Comparison of ENCODE assay signal across 28 cellular contexts in genomic region chr5:493758-494157, GRCh38.
"Had no signal": no experiment of that assay in that cellular context is flagged by ENCODE, and none has a peak within 500 bp of the region (broad histone marks: within the 10 kb centered on the region; RNA-seq: fewer than 3 reads in every experiment).

No MANE protein-coding gene starts in this region.

- DNase-seq: activated CD4-positive, alpha-beta T cell treated with anti-CD3 and anti-CD28 coated beads, Interleukin-2, amount 50 U/mL, for 4 hours; activated CD8-positive, alpha-beta memory T cell treated with anti-CD3 and anti-CD28 coated beads for 24 hours; activated CD8-positive, alpha-beta memory T cell treated with anti-CD3 and anti-CD28 coated beads, Interleukin-2, amount 50 U/mL, for 4 hours; activated naive CD4-positive, alpha-beta T cell; activated T-cell treated with anti-CD3 and anti-CD28 coated beads, Interleukin-2, amount 50 U/mL, for 24 hours; adrenal gland; central memory CD4-positive, alpha-beta T cell; dermis blood vessel endothelial cell; effector CD8-positive, alpha-beta T cell; foreskin keratinocyte; immature natural killer cell; naive thymus-derived CD4-positive, alpha-beta T cell; psoas muscle; stimulated activated CD4-positive, alpha-beta T cell treated with anti-CD3 and anti-CD28 coated beads, Interleukin-4, amount 100 ng/mL, for 24 hours; stimulated activated naive CD4-positive, alpha-beta T cell treated with Interleukin-2 at 50 U/mL for 16 hours; substantia nigra; T-helper 9 cell; tibial artery had no signal

- H3K9me3 Mint-ChIP-seq: activated T-cell treated with anti-CD3 and anti-CD28 coated beads, Interleukin-2, amount 50 U/mL, for 24 hours; activated T-helper 2 cell treated with anti-CD3 and anti-CD28 coated beads, Interferon-gamma antibody, Interleukin-2, Interleukin-4, amounts not matched to agents 10 μg/mL and 5 μg/mL and 100 μg/mL, durations not matched to agents 14 hours and 24 hours and 36 hours; immature natural killer cell; naive thymus-derived CD4-positive, alpha-beta T cell; WTC11 had no signal

- H3K4me3 Mint-ChIP-seq: activated naive CD8-positive, alpha-beta T cell; activated T-cell treated with anti-CD3 and anti-CD28 coated beads, Interleukin-2, amount 50 U/mL, for 24 hours; immature natural killer cell; naive thymus-derived CD4-positive, alpha-beta T cell had no signal

- H3K4me1 ChIP-seq: adrenal gland, foreskin keratinocyte, pancreas, psoas muscle, right atrium auricular region, tibial artery had no signal

- H3K27ac Mint-ChIP-seq: activated naive CD8-positive, alpha-beta T cell; activated T-cell treated with anti-CD3 and anti-CD28 coated beads, Interleukin-2, amount 50 U/mL, for 24 hours; activated T-helper 2 cell treated with anti-CD3 and anti-CD28 coated beads, Interferon-gamma antibody, Interleukin-2, Interleukin-4, amounts not matched to agents 10 μg/mL and 5 μg/mL and 100 μg/mL, durations not matched to agents 14 hours and 24 hours and 36 hours; immature natural killer cell; naive thymus-derived CD4-positive, alpha-beta T cell; WTC11 had no signal

- H3K4me3 ChIP-seq: adrenal gland, hepatocyte, lung, pancreas, psoas muscle, right atrium auricular region, tibial artery had no signal

- H3K36me3 ChIP-seq: adrenal gland, neutrophil, pancreas, right atrium auricular region, tibial artery had no signal

- H3K9me3 ChIP-seq: adrenal gland, neutrophil, pancreas, psoas muscle, right atrium auricular region, tibial artery had no signal

- ATAC-seq: foreskin keratinocyte; left lobe of liver; naive thymus-derived CD4-positive, alpha-beta T cell; pancreas; psoas muscle; WTC11 had no signal

- FAIRE-seq: astrocyte, pancreas had no signal

- H3K36me3 Mint-ChIP-seq: activated naive CD8-positive, alpha-beta T cell; immature natural killer cell; naive thymus-derived CD4-positive, alpha-beta T cell; WTC11 had no signal

- H3K27me3 ChIP-seq: right atrium auricular region had no signal

- H3K4me2 ChIP-seq: hepatocyte had no signal

- H2AFZ ChIP-seq: hepatocyte had no signal

- H3K27ac ChIP-seq: adrenal gland, foreskin keratinocyte, hepatocyte, neutrophil, pancreas, psoas muscle, right atrium auricular region, tibial artery had no signal

- H3K4me1 Mint-ChIP-seq: immature natural killer cell had no signal

- H3K79me2 ChIP-seq: hepatocyte had no signal
